Comparison of ENCODE assay signal across 26 cellular contexts in the genomic region with DNA sequence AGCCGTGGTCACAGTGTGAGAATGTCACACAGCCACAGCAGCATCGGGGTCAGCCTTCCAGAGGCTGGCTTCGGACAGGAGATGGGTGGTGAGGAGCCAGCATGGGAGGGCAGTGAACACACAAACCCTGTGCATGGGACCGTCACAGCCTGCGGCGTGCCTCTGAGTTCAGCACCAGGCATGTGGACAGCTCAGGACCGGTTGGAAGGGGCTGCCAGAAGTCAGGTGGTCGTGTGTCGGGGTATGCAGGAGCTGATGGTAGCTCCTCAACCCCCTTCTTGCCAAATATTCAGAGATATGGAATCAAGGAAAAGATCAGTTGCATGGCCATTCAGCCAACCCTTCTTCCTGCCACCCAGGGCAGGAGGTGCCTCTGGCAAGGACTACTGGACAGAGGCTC. TPM values are rescaled to one million over a fixed set of nuclear protein-coding genes. Genes with fewer than 3 reads are reported as not detected.
DNase-seq lines count a peak whose midpoint lies in the region; ATAC-seq and TF ChIP-seq lines count a peak whose summit lies in the region.
"Had no signal": no experiment of that assay in that cellular context is flagged by ENCODE, and none has a peak within 500 bp of the region (broad histone marks: within the 10 kb centered on the region; RNA-seq: fewer than 3 reads in every experiment).

No MANE protein-coding gene starts in this region.

- ATAC-seq in Right ventricle myocardium superior (ENCODE audit: poor library complexity) (no peak), left cardiac atrium (no peak), lower lobe of right lung (no peak)
- no peak for ATAC-seq in CD4-positive, alpha-beta T cell (ENCODE audit: poor library complexity)

- POLR2A ChIA-PET in CD4-positive, alpha-beta T cell (lab: Charles Lee), result no interaction called here

- H3K4me3 Mint-ChIP-seq in CD4-positive, alpha-beta T cell, result no peak overlapping the region
- H3K4me3 Mint-ChIP-seq: B cell had no signal

- no peak overlapping the region for H3K4me3 ChIP-seq in lower lobe of right lung
- H3K4me3 ChIP-seq: cardiac muscle cell, HAP-1, spleen had no signal

- no peaks in the 10 kb centered on the region for H3K9me3 ChIP-seq in lower lobe of right lung
- H3K9me3 ChIP-seq in CD4-positive, alpha-beta T cell (ENCODE audit: control insufficient read depth, low read length), result no peaks in the 10 kb centered on the region
- H3K9me3 ChIP-seq: HAP-1, spleen had no signal

- H3K27ac Mint-ChIP-seq in CD4-positive, alpha-beta T cell, result no peak overlapping the region
- H3K27ac Mint-ChIP-seq: B cell had no signal

- no peaks in the 10 kb centered on the region for H3K4me1 ChIP-seq in lower lobe of right lung
- H3K4me1 ChIP-seq: spleen had no signal

- H3K27me3 ChIP-seq in lower lobe of right lung (ENCODE audit: low read depth), result peaks cover 28% of the 10 kb centered on the region
- H3K27me3 ChIP-seq in CD4-positive, alpha-beta T cell (ENCODE audit: control insufficient read depth, insufficient read depth, low read length), result peaks cover 7% of the 10 kb centered on the region
- H3K27me3 ChIP-seq: cardiac muscle cell had no signal

- H3K27me3 Mint-ChIP-seq in CD4-positive, alpha-beta T cell, result peaks cover 44% of the 10 kb centered on the region

- TF ChIP-seq CTCF in lower lobe of right lung (IDR thresholded peaks at IDR 0.05), result no peak
- TF ChIP-seq CTCF in CD4-positive, alpha-beta T cell (IDR thresholded peaks at IDR 0.05), result no peak

- DNase-seq in Right ventricle myocardium superior (peak; percentile 32), left cardiac atrium (no peak), dermis blood vessel endothelial cell (peak; percentile 20), lower lobe of right lung (peak; percentile 30), NCI-H2081 treated with DMSO at 0.1 percent for 48 hours (lab: John Stamatoyannopoulos, UW) (no peak), NCI-H345 (lab: John Stamatoyannopoulos, UW) (no peak)
- no peak for DNase-seq in central memory CD4-positive, alpha-beta T cell
- DNase-seq in CD4-positive, alpha-beta T cell, result no peak
- DNase-seq: 8988T; activated CD4-positive, alpha-beta T cell treated with anti-CD3 and anti-CD28 coated beads for 48 hours; activated naive CD4-positive, alpha-beta T cell treated with Interleukin-2 at 50 U/mL for 16 hours; activated T-cell treated with anti-CD3 and anti-CD28 coated beads, Interleukin-2, amount 50 U/mL, for 48 hours; amygdala; Kasumi-1; NCI-H1930; NCI-H82; SHP77 treated with DMSO at 0.1 percent for 48 hours; spleen; stimulated activated CD4-positive, alpha-beta T cell treated with anti-CD3 and anti-CD28 coated beads, Interleukin-4, amount 100 ng/mL, for 24 hours; stimulated activated naive CD4-positive, alpha-beta T cell treated with Interleukin-2 at 50 U/mL for 16 hours; T-helper 1 cell had no signal

- no peak overlapping the region for H3K27ac ChIP-seq in lower lobe of right lung
- no peak overlapping the region for H3K27ac ChIP-seq in CD4-positive, alpha-beta T cell (ENCODE audit: low read depth, low read length)
- H3K27ac ChIP-seq: cardiac muscle cell, spleen had no signal

- CTCF ChIA-PET in CD4-positive, alpha-beta T cell (lab: Charles Lee), result no interaction called here

- H3K9me3 Mint-ChIP-seq in CD4-positive, alpha-beta T cell, result no peaks in the 10 kb centered on the region

- H3K36me3 ChIP-seq in lower lobe of right lung, result no peaks in the 10 kb centered on the region
- H3K36me3 ChIP-seq: cardiac muscle cell, HAP-1, spleen had no signal

- intact Hi-C loops in Right ventricle myocardium superior (cut with DNase I) (no loop called here), left cardiac atrium (cut with DNase I) (no loop called here), lower lobe of right lung (cut with DNase I) (no loop called here)
- intact Hi-C loops in CD4-positive, alpha-beta T cell (cut with DNase I, micrococcal nuclease), result no loop called here

- no peaks in the 10 kb centered on the region for H3K36me3 Mint-ChIP-seq in CD4-positive, alpha-beta T cell (ENCODE audit: low read depth)

- no peaks in the 10 kb centered on the region for H3K4me1 Mint-ChIP-seq in CD4-positive, alpha-beta T cell (ENCODE audit: low read depth)
- H3K4me1 Mint-ChIP-seq: B cell had no signal

RNA-seq across cellular contexts. Expression of a gene that starts 28.2 kb away (rescaled TPM):
- total RNA-seq in Right ventricle myocardium superior (0.40 TPM), left cardiac atrium (under 1 TPM; 0.21 to 0.34 TPM), dermis blood vessel endothelial cell (not detected in 2 replicates), lower lobe of right lung (not detected)
- 1 to 10 TPM in 1 of 2 experiments, not detected in 1; 1.0 TPM for total RNA-seq in CD4-positive, alpha-beta T cell
- total RNA-seq: endothelial cell of umbilical vein, HT1080 had no signal

Comparison
In these comparisons a context has a peak if more than half of its experiments do, and no peak if none do; other contexts are left out.
1. DNase-seq: peak in Right ventricle myocardium superior (single experiment), dermis blood vessel endothelial cell (single experiment) and lower lobe of right lung (single experiment); none in left cardiac atrium (single experiment), central memory CD4-positive, alpha-beta T cell (single experiment), NCI-H2081 treated with DMSO at 0.1 percent for 48 hours (single experiment), NCI-H345 (single experiment) and CD4-positive, alpha-beta T cell (0 of 10).